Comparison of ENCODE assay signal across 8 cellular contexts in genomic region chr2:233210843-233211600, GRCh38. TPM values are rescaled to one million over a fixed set of nuclear protein-coding genes. Genes with fewer than 3 reads are reported as not detected.
DNase-seq lines count a peak whose midpoint lies in the region; ATAC-seq and TF ChIP-seq lines count a peak whose summit lies in the region.

No MANE protein-coding gene starts in this region.

- no peak for TF ChIP-seq CTCF in adrenal gland (IDR thresholded peaks at IDR 0.05)

- peak overlapping the region in 1 of 4 donors; percentile 25 for H3K4me3 ChIP-seq in adrenal gland
- H3K4me3 ChIP-seq in skeletal muscle tissue (ENCODE audit: low read length in 3 of 3), result peak overlapping the region; percentile 34 to 59 (median 35)

- H3K27ac ChIP-seq in adrenal gland (peak overlapping the region in 1 of 5 donors; percentile 7), skeletal muscle tissue (ENCODE audit: low read depth, low read length) (no peak overlapping the region)

- H3K9me3 ChIP-seq in adrenal gland (replicated peaks in 1 of 3) (no peaks in the 10 kb centered on the region), skeletal muscle tissue (ENCODE audit: control insufficient read depth in 3 of 3, low read length in 3 of 3) (no peaks in the 10 kb centered on the region)

- peak overlapping the region in 1 of 3 donors; percentile 16 for H3K9ac ChIP-seq in skeletal muscle tissue (ENCODE audit: low read depth in 1 of 3, low read length in 3 of 3)

- no peak for TF ChIP-seq POLR2A in adrenal gland (IDR thresholded peaks at IDR 0.05)

- no peaks in the 10 kb centered on the region for H3K4me1 ChIP-seq in adrenal gland (replicated peaks in 1 of 2)
- H3K4me1 ChIP-seq in skeletal muscle tissue (ENCODE audit: control insufficient read depth in 3 of 3, insufficient read depth in 3 of 3, low read length in 3 of 3), result peaks cover 16 to 18% (median 18%) of the 10 kb centered on the region in 3 donors

- H3K27me3 ChIP-seq in adrenal gland, result no peaks in the 10 kb centered on the region
- peaks cover 0 to 4% (median 4%) of the 10 kb centered on the region in 3 donors for H3K27me3 ChIP-seq in skeletal muscle tissue (ENCODE audit: control insufficient read depth in 3 of 3, insufficient read depth in 3 of 3, low read length in 3 of 3)

- no peaks in the 10 kb centered on the region for H3K36me3 ChIP-seq in adrenal gland (replicated peaks in 1 of 2)
- H3K36me3 ChIP-seq in skeletal muscle tissue (ENCODE audit: control insufficient read depth in 3 of 3, insufficient read depth in 3 of 3, low read length in 3 of 3), result no peaks in the 10 kb centered on the region

- peak; percentile 88 for ATAC-seq in left ventricle myocardium superior

- DNase-seq in GM04504 (ENCODE audit: low read depth) (peak; percentile 74), adrenal gland (peak; percentile 55 to 84 (median 79)), left ventricle myocardium superior (peak; percentile 81), NCI-H774 (lab: John Stamatoyannopoulos, UW) (no peak), NCI-H524 treated with DMSO at 0.1 percent for 48 hours (lab: John Stamatoyannopoulos, UW) (no peak), ecto neural progenitor cell (ENCODE audit: low spot score) (no peak)
- no peak for DNase-seq in activated CD4-positive, CD25-positive, alpha-beta regulatory T cell treated with anti-CD3 and anti-CD28 coated beads, Interleukin-2, amount 50 U/mL, for 72 hours

- intact Hi-C loops in adrenal gland (cut with DNase I), result no loop called here
- intact Hi-C loops in left ventricle myocardium superior (cut with micrococcal nuclease), result no loop called here

- 54 to 61% (median 57%) methylated on average over 18 of the region's 18 CpGs for WGBS in adrenal gland, 4 donors

RNA-seq across cellular contexts. Expression of gene ATG16L1, which starts 40.5 kb away (rescaled TPM):
- total RNA-seq in adrenal gland (10 to 100 TPM; 10.9 to 37.7 (median 22.6) TPM), left ventricle myocardium superior (18.4 TPM), skeletal muscle tissue (18.3 TPM)
- polyA plus RNA-seq in adrenal gland, result 10 to 100 TPM; 10.0 to 15.9 (median 12.9) TPM

Comparison
In these comparisons a context has a peak if more than half of its experiments do, and no peak if none do; other contexts are left out.
1. DNase-seq: peak in GM04504 (single experiment), adrenal gland (7 of 7) and left ventricle myocardium superior (single experiment); none in NCI-H774 (single experiment), NCI-H524 treated with DMSO at 0.1 percent for 48 hours (single experiment), ecto neural progenitor cell (single experiment) and activated CD4-positive, CD25-positive, alpha-beta regulatory T cell treated with anti-CD3 and anti-CD28 coated beads, Interleukin-2, amount 50 U/mL, for 72 hours (single experiment).